Comparison of ENCODE assay signal across 8 cellular contexts in genomic region chr12:106955377-106956047, GRCh38. TPM values are rescaled to one million over a fixed set of nuclear protein-coding genes. Genes with fewer than 3 reads are reported as not detected.
DNase-seq lines count a peak whose midpoint lies in the region; ATAC-seq, FAIRE-seq and TF ChIP-seq lines count a peak whose summit lies in the region.

TMEM263 (plus strand) TSS chr12:106955907; CDS start chr12:106967117, 11,210 bp downstream.

- CTCF ChIA-PET in GM10248 (lab: Yijun Ruan, JAX) = interaction anchor here (1.0 to 1.9 kb wide), 4 partner anchors 19 to 598 kb away, joined by 3 to 6 read pairs (median 4); partner anchors contain the start of gene POLR3B

- intact Hi-C loops in Right ventricle myocardium superior (cut with DNase I) (loop anchor here (10.0 kb wide), 1 partner anchor 181 kb away; the partner anchor contains the start of gene RIC8B), pancreas (cut with DNase I) (no loop called here), thyroid gland (cut with DNase I) (loop anchor here (5.0 kb wide), 1 partner anchor 142 kb away; no protein-coding TSS in a partner anchor)

- H3K27ac ChIP-seq in pancreas (peak within 1 kb of the TSS; percentile 89 to 99 (median 96)), thyroid gland (peak within 1 kb of the TSS; percentile 81 to 100 (median 97))

- H3K27me3 ChIP-seq in pancreas (no peaks in the 10 kb centered on the region), thyroid gland (no peaks in the 10 kb centered on the region)

- ATAC-seq in HG02571 (IDR thresholded peaks at IDR 0.05; ENCODE audit: unreplicated experiment) (peak; percentile 78), Right ventricle myocardium superior (ENCODE audit: poor library complexity) (peak; percentile 96), pancreas (peak; percentile 85 to 94 (median 87))

- peak within 1 kb of the TSS; percentile 75 to 95 (median 93) for H3K4me3 ChIP-seq in pancreas
- peak within 1 kb of the TSS; percentile 16 to 99 (median 92) for H3K4me3 ChIP-seq in thyroid gland (replicated peaks in 1 of 3)

- FAIRE-seq in pancreas (lab: Jason Lieb, UNC) = no peak

- DNase-seq in GM10248 (ENCODE audit: extremely low spot score) (peak; percentile 99), NCI-H1048 (lab: John Stamatoyannopoulos, UW) (peak; percentile 93), SW 1271 (lab: John Stamatoyannopoulos, UW) (peak; percentile 91 to 95), Right ventricle myocardium superior (peak; percentile 97), pancreas (peak; percentile 91 to 97 (median 94)), thyroid gland (peak; percentile 93 to 94)
- peak; percentile 86 for DNase-seq in activated naive CD8-positive, alpha-beta T cell treated with anti-CD3 and anti-CD28 coated beads, Interleukin-2, amount 50 U/mL, for 16 hours (ENCODE audit: low read depth, low spot score)

- TF ChIP-seq CTCF in GM10248 (IDR thresholded peaks at IDR 0.05; ENCODE audit: control extremely low read depth, extremely low read depth, low read depth, missing control alignments) (no peak), pancreas (IDR thresholded peaks at IDR 0.05) (no peak), thyroid gland (IDR thresholded peaks at IDR 0.05) (peak in 1 of 6 experiments; percentile 13)

- H3K36me3 ChIP-seq in pancreas (no peaks in the 10 kb centered on the region), thyroid gland (peaks cover 0 to 4% of the 10 kb centered on the region in 2 donors)

- 0% methylated on average over 67 to 88 of the region's 88 CpGs for WGBS in pancreas, 2 donors
- 0 to 1% methylated on average over 7 to 35 of the region's 88 CpGs for WGBS in thyroid gland, 2 donors

- peak; percentile 94 to 97 for TF ChIP-seq POLR2A in thyroid gland (IDR thresholded peaks at IDR 0.05)

- H3K4me1 ChIP-seq in pancreas = peaks cover 0 to 30% (median 19%) of the 10 kb centered on the region in 3 donors
- H3K4me1 ChIP-seq in thyroid gland = peaks cover 18 to 28% of the 10 kb centered on the region in 2 donors

- H3K9me3 ChIP-seq in pancreas (no peaks in the 10 kb centered on the region), thyroid gland (no peaks in the 10 kb centered on the region)

- POLR2A ChIA-PET in GM10248 (lab: Yijun Ruan, JAX) = interaction anchor here (0.8 to 1.7 kb wide), 4 partner anchors 28 to 139 kb away, joined by 4 to 9 read pairs (median 6); partner anchors contain the start of gene MTERF2

RNA-seq across cellular contexts. Expression of gene TMEM263, which starts in this region (rescaled TPM):
- total RNA-seq in Right ventricle myocardium superior (28.8 TPM), pancreas (10 to 100 TPM; 17.5 to 34.5 (median 24.7) TPM), thyroid gland (10 to 100 TPM; 74.3 to 91.0 (median 81.9) TPM)
- polyA plus RNA-seq in pancreas = 10 to 100 TPM; 12.7 to 23.9 TPM

Comparison
In these comparisons a context has a peak if more than half of its experiments do, and no peak if none do; other contexts are left out.
1. Peak in every context shown above with its lines: DNase-seq, ATAC-seq, H3K4me3 ChIP-seq and H3K27ac ChIP-seq.
2. intact Hi-C loops: an anchor here in Right ventricle myocardium superior (10.0 kb wide) and thyroid gland (5.0 kb wide); none called in pancreas.